ENCODE assay signal across 9 cellular contexts in the genomic region with DNA sequence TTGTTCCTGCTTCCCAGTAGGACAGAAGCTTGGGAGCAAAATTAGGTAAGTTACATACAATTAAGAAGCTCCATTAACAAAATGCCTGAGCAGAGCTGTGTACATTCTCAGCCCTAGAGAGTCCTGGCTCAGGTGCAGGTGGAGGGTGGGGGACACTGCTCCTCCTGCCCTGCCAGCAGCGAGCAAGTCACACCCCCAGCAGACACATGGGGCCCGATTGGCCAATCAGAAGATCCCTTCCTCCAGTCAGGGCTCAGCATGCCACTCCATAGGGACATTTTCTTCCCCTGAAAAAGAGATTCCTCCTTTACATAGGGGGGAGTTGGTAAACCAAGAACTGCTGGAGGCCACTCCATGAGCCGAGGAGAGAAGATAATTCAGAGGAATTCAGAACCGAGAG.
A peak's percentile ranks its signal among the peaks of the same experiment; 100 is the strongest.
DNase-seq lines count a peak whose midpoint lies in the region; ATAC-seq, FAIRE-seq and TF ChIP-seq lines count a peak whose summit lies in the region.
"Had no signal": no experiment of that assay in that cellular context is flagged by ENCODE, and none has a peak within 500 bp of the region (broad histone marks: within the 10 kb centered on the region; RNA-seq: fewer than 3 reads in every experiment).

No MANE protein-coding gene starts in this region.

- no peak overlapping the region for H3K4me3 Mint-ChIP-seq in stimulated activated naive B cell treated with anti-CD40 and anti-IgM and Interleukin-4, amounts not matched to agents 10 μg/mL and 1 μg/mL and 100 μg/mL, for 72 hours
- H3K4me3 Mint-ChIP-seq: activated CD8-positive, alpha-beta T cell treated with anti-CD3 and anti-CD28 coated beads for 36 hours; effector memory CD8-positive, alpha-beta T cell had no signal

- no peaks in the 10 kb centered on the region for H3K4me1 Mint-ChIP-seq in stimulated activated naive B cell treated with anti-CD40 and anti-IgM and Interleukin-4, amounts not matched to agents 10 μg/mL and 1 μg/mL and 100 μg/mL, for 72 hours

- no peaks in the 10 kb centered on the region for H3K27me3 ChIP-seq in parathyroid adenoma (ENCODE audit: control insufficient read depth, insufficient read depth, low read length)

- no peak for ATAC-seq in stimulated activated naive B cell treated with anti-CD40 and anti-IgM and Interleukin-4, amounts not matched to agents 10 μg/mL and 1 μg/mL and 100 μg/mL, for 72 hours (replicated peaks)
- ATAC-seq: activated CD8-positive, alpha-beta T cell treated with anti-CD3 and anti-CD28 coated beads for 36 hours; effector memory CD8-positive, alpha-beta T cell had no signal

- TF ChIP-seq POLR2A in H54 (IDR thresholded peaks at IDR 0.05; ENCODE audit: low read depth, low read length), result no peak

- peak overlapping the region; percentile 10 for H3K27ac ChIP-seq in parathyroid adenoma

- peaks cover 0 to 8% of the 10 kb centered on the region in 2 donors for H3K36me3 Mint-ChIP-seq in stimulated activated naive B cell treated with anti-CD40 and anti-IgM and Interleukin-4, amounts not matched to agents 10 μg/mL and 1 μg/mL and 100 μg/mL, for 72 hours

- DNase-seq in H54 (ENCODE audit: insufficient read length, low spot score) (peak; percentile 64), NCI-H2171 treated with DMSO at 0.1 percent for 48 hours (lab: John Stamatoyannopoulos, UW) (peak; percentile 88), cerebellum (ENCODE audit: low spot score) (peak; percentile 84)
- DNase-seq in activated CD4-positive, alpha-beta T cell treated with anti-CD3 and anti-CD28 coated beads, Interleukin-2, amount 50 U/mL, for 4 hours, result no peak
- DNase-seq in stimulated activated CD4-positive, alpha-beta T cell treated with anti-CD3 and anti-CD28 coated beads, Interleukin-4, amount 100 ng/mL, for 1 hour, result no peak
- DNase-seq in stimulated activated naive B cell treated with anti-CD40 and anti-IgM and Interleukin-4, amounts not matched to agents 10 μg/mL and 1 μg/mL and 100 μg/mL, for 72 hours, result no peak
- DNase-seq: activated CD8-positive, alpha-beta T cell treated with anti-CD3 and anti-CD28 coated beads for 36 hours; effector memory CD8-positive, alpha-beta T cell had no signal

- no peaks in the 10 kb centered on the region for H3K79me2 ChIP-seq in parathyroid adenoma

- no peak for TF ChIP-seq CTCF in parathyroid adenoma (IDR thresholded peaks at IDR 0.05)

- H3K4me3 ChIP-seq in parathyroid adenoma (ENCODE audit: low read depth, low read length), result peak overlapping the region; percentile 12

- no peaks in the 10 kb centered on the region for H3K36me3 ChIP-seq in parathyroid adenoma (ENCODE audit: control insufficient read depth, insufficient read depth, low read length)

- H3K27me3 Mint-ChIP-seq in stimulated activated naive B cell treated with anti-CD40 and anti-IgM and Interleukin-4, amounts not matched to agents 10 μg/mL and 1 μg/mL and 100 μg/mL, for 72 hours, result peaks cover 19 to 41% of the 10 kb centered on the region in 2 donors

- H3K9me3 ChIP-seq in parathyroid adenoma (ENCODE audit: control insufficient read depth, low read length), result no peaks in the 10 kb centered on the region

- H3K27ac Mint-ChIP-seq in stimulated activated naive B cell treated with anti-CD40 and anti-IgM and Interleukin-4, amounts not matched to agents 10 μg/mL and 1 μg/mL and 100 μg/mL, for 72 hours, result no peak overlapping the region
- H3K27ac Mint-ChIP-seq: activated CD8-positive, alpha-beta T cell treated with anti-CD3 and anti-CD28 coated beads for 36 hours had no signal

- no peak for FAIRE-seq in H54 (lab: Jason Lieb, UNC)

- peak overlapping the region; percentile 74 for H2AFZ ChIP-seq in parathyroid adenoma

- peaks cover 21% of the 10 kb centered on the region for H3K4me1 ChIP-seq in parathyroid adenoma

- peak overlapping the region; percentile 50 for H3K4me2 ChIP-seq in parathyroid adenoma (ENCODE audit: low read length)

- H3K9me3 Mint-ChIP-seq in stimulated activated naive B cell treated with anti-CD40 and anti-IgM and Interleukin-4, amounts not matched to agents 10 μg/mL and 1 μg/mL and 100 μg/mL, for 72 hours, result peaks cover 9 to 14% of the 10 kb centered on the region in 2 donors
- H3K9me3 Mint-ChIP-seq: effector memory CD8-positive, alpha-beta T cell had no signal

- no peak overlapping the region for H3K9ac ChIP-seq in parathyroid adenoma

Comparison
In these comparisons a context has a peak if more than half of its experiments do, and no peak if none do; other contexts are left out.
1. DNase-seq: peak in H54 (single experiment), NCI-H2171 treated with DMSO at 0.1 percent for 48 hours (single experiment) and cerebellum (single experiment); none in activated CD4-positive, alpha-beta T cell treated with anti-CD3 and anti-CD28 coated beads, Interleukin-2, amount 50 U/mL, for 4 hours (0 of 2), stimulated activated CD4-positive, alpha-beta T cell treated with anti-CD3 and anti-CD28 coated beads, Interleukin-4, amount 100 ng/mL, for 1 hour (single experiment) and stimulated activated naive B cell treated with anti-CD40 and anti-IgM and Interleukin-4, amounts not matched to agents 10 μg/mL and 1 μg/mL and 100 μg/mL, for 72 hours (single experiment).